In genomic region chr4:7518871-7519637, GRCh38 we compare ENCODE assay signal across 16 cellular contexts.
DNase-seq lines count a peak whose midpoint lies in the region; ATAC-seq and TF ChIP-seq lines count a peak whose summit lies in the region.
"Had no signal": no experiment of that assay in that cellular context is flagged by ENCODE, and none has a peak within 500 bp of the region (broad histone marks: within the 10 kb centered on the region; RNA-seq: fewer than 3 reads in every experiment).

No MANE protein-coding gene starts in this region.

- H3K9me3 Mint-ChIP-seq in naive thymus-derived CD8-positive, alpha-beta T cell: no peaks in the 10 kb centered on the region
- H3K9me3 Mint-ChIP-seq: CD4-positive, CD25-positive, alpha-beta regulatory T cell; type B pancreatic cell had no signal

- intact Hi-C loops in head of caudate nucleus (cut with DNase I): no loop called here

- H3K4me1 Mint-ChIP-seq in naive thymus-derived CD8-positive, alpha-beta T cell: peaks cover 0 to 13% (median under 1%) of the 10 kb centered on the region in 4 donors
- H3K4me1 Mint-ChIP-seq: CD4-positive, CD25-positive, alpha-beta regulatory T cell had no signal

- no peak overlapping the region for H3K4me3 Mint-ChIP-seq in naive thymus-derived CD8-positive, alpha-beta T cell
- H3K4me3 Mint-ChIP-seq: CD4-positive, CD25-positive, alpha-beta regulatory T cell; type B pancreatic cell had no signal

- no peaks in the 10 kb centered on the region for H3K36me3 Mint-ChIP-seq in naive thymus-derived CD8-positive, alpha-beta T cell
- H3K36me3 Mint-ChIP-seq: CD4-positive, CD25-positive, alpha-beta regulatory T cell; type B pancreatic cell had no signal

- peaks cover 3 to 52% (median 21%) of the 10 kb centered on the region in 5 donors for H3K27me3 Mint-ChIP-seq in naive thymus-derived CD8-positive, alpha-beta T cell

- TF ChIP-seq CTCF in GM10266 (IDR thresholded peaks at IDR 0.05; ENCODE audit: control insufficient read depth, insufficient read depth, low read depth, missing control alignments): no peak

- POLR2A ChIA-PET in naive thymus-derived CD8-positive, alpha-beta T cell (lab: Charles Lee): no interaction called here

- H3K27ac Mint-ChIP-seq in naive thymus-derived CD8-positive, alpha-beta T cell: no peak overlapping the region
- H3K27ac Mint-ChIP-seq: CD4-positive, CD25-positive, alpha-beta regulatory T cell; type B pancreatic cell had no signal

- DNase-seq in NCI-H82 (lab: John Stamatoyannopoulos, UW) (peak; percentile 35), NCI-H82 treated with DMSO at 0.1 percent for 48 hours (lab: John Stamatoyannopoulos, UW; ENCODE audit: unreplicated experiment) (no peak), NCI-H2171 (lab: John Stamatoyannopoulos, UW) (peak; percentile 58), head of caudate nucleus (peak in 33 of 42 donors; percentile 18 to 66 (median 40)), GM10266 (ENCODE audit: extremely low spot score) (no peak)
- DNase-seq in activated CD4-positive, CD25-positive, alpha-beta regulatory T cell treated with anti-CD3 and anti-CD28 coated beads, Interleukin-2, amount 50 U/mL, for 72 hours: no peak
- no peak for DNase-seq in naive thymus-derived CD8-positive, alpha-beta T cell
- DNase-seq: activated CD4-positive, alpha-beta T cell treated with anti-CD3 and anti-CD28 coated beads for 4 hours; activated CD8-positive, alpha-beta memory T cell treated with anti-CD3 and anti-CD28 coated beads, Interleukin-2, amount 50 U/mL, for 48 hours; activated naive CD4-positive, alpha-beta T cell treated with Interleukin-2 at 50 U/mL for 16 hours; CD4-positive, CD25-positive, alpha-beta regulatory T cell; SIG-M5; stimulated activated naive CD4-positive, alpha-beta T cell; T1000 had no signal

- no peak for ATAC-seq in naive thymus-derived CD8-positive, alpha-beta T cell
- no peak for ATAC-seq in GM18505 (IDR thresholded peaks at IDR 0.05; ENCODE audit: unreplicated experiment)

- no peak for TF ChIP-seq POLR2A in GM18505 (IDR thresholded peaks at IDR 0.05; ENCODE audit: borderline replicate concordance, extremely low read depth, insufficient read depth, insufficient read length)

Comparison
In these comparisons a context has a peak if more than half of its experiments do, and no peak if none do; other contexts are left out.
1. DNase-seq: peak in NCI-H82 (single experiment), NCI-H2171 (single experiment) and head of caudate nucleus (33 of 42); none in NCI-H82 treated with DMSO at 0.1 percent for 48 hours (single experiment), GM10266 (single experiment), activated CD4-positive, CD25-positive, alpha-beta regulatory T cell treated with anti-CD3 and anti-CD28 coated beads, Interleukin-2, amount 50 U/mL, for 72 hours (single experiment) and naive thymus-derived CD8-positive, alpha-beta T cell (0 of 10).